Comparison of ENCODE assay signal across 26 cellular contexts in the genomic region with DNA sequence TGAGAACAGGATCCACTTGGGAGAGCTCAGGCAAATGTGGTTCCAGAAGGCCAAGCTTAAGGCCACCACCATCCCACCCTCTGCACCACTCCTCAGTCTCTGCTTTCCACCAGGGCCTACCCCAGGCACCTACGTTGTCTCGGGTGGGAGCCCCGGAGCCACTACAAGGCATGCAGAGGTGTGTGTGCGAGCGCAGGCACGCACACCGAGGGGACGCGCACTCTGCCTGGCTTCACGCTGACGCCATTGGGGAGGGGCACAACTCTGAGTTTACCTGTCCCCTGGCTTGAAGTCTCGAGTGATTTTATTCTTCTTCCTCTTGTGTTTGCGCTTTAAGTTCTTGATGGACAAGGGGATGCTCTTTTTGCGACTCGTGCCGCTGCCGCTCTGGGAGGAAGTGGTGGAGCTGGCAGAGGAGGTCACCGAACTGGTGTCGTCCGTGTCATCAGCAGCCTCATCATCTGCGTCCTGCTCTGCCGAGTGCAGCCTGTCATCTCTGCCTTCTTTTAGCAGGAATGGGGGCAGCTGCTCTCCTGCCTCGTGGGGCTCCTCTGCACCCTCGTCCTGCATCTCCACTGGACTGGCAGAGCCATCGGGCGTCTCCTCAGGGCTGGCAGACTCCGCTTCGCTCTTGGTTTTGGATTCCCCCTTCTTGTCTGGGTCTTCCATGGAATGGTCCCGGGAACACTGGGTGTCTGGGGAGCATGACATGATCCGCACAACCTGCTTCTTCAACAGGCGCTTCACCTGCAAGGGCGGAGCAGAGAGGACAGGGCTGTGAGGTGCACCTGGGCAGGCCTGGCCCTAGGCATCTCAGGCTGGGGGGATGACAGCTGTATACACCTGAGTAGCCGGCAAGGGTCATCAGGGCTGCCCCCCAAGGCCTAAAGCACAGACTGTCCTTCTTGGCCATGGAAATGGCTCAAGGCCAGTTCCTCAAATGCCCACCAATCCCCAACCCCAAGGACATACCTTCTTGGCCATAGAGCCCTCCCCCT.
"Had no signal": no experiment of that assay in that cellular context is flagged by ENCODE, and none has a peak within 500 bp of the region (broad histone marks: within the 10 kb centered on the region; RNA-seq: fewer than 3 reads in every experiment).

No MANE protein-coding gene starts in this region.

- H3K4me1 Mint-ChIP-seq: central memory CD8-positive, alpha-beta T cell; T-cell had no signal

- H3K27me3 ChIP-seq: adrenal gland, esophagus squamous epithelium, gastroesophageal sphincter, ovary, right atrium auricular region, upper lobe of left lung had no signal

- H3K9me3 ChIP-seq: adrenal gland, esophagus squamous epithelium, gastroesophageal sphincter, ovary, psoas muscle, right atrium auricular region, thoracic aorta, upper lobe of left lung had no signal

- H3K4me3 Mint-ChIP-seq: activated naive CD8-positive, alpha-beta T cell; activated T-helper 17 cell treated with anti-CD3 and anti-CD28 coated beads, Interleukin-2, amount 50 U/mL, for 72 hours; central memory CD8-positive, alpha-beta T cell; effector memory CD8-positive, alpha-beta T cell; naive B cell; T-cell; T-helper 2 cell treated with Interferon-gamma antibody and Interleukin-4, amounts not matched to agents 5 μg/mL and 100 μg/mL, for 36 hours had no signal

- FAIRE-seq: astrocyte, colon, keratinocyte had no signal

- H3K36me3 ChIP-seq: ovary had no signal

- H3K27ac Mint-ChIP-seq: activated naive CD8-positive, alpha-beta T cell; activated T-helper 17 cell treated with anti-CD3 and anti-CD28 coated beads, Interleukin-2, amount 50 U/mL, for 72 hours; T-cell; T-helper 2 cell treated with Interferon-gamma antibody and Interleukin-4, amounts not matched to agents 5 μg/mL and 100 μg/mL, for 36 hours had no signal

- H3K27ac ChIP-seq: adrenal gland, esophagus squamous epithelium, gastroesophageal sphincter, ovary, psoas muscle, right atrium auricular region, thoracic aorta, upper lobe of left lung, VCaP had no signal

- DNase-seq: activated CD4-positive, alpha-beta T cell treated with anti-CD3 and anti-CD28 coated beads, Interleukin-2, amount 50 U/mL, for 1 hour; activated CD4-positive, CD25-positive, alpha-beta regulatory T cell treated with anti-CD3 and anti-CD28 coated beads, Interleukin-2, amount 50 U/mL, for 72 hours; activated T-cell treated with anti-CD3 and anti-CD28 coated beads, Interleukin-2, amount 50 U/mL, for 1 hour; adrenal gland; effector memory CD8-positive, alpha-beta T cell; esophagus squamous epithelium; left colon; mesenchymal stem cell; naive B cell; psoas muscle; stimulated activated CD4-positive, alpha-beta T cell treated with anti-CD3 and anti-CD28 coated beads, Interleukin-4, amount 100 ng/mL, for 24 hours; stimulated activated naive CD4-positive, alpha-beta T cell treated with Interleukin-2 at 50 U/mL for 16 hours; T-cell; upper lobe of left lung had no signal

- H3K27me3 Mint-ChIP-seq: activated naive CD8-positive, alpha-beta T cell; activated T-helper 17 cell treated with anti-CD3 and anti-CD28 coated beads, Interleukin-2, amount 50 U/mL, for 72 hours; central memory CD8-positive, alpha-beta T cell; effector memory CD8-positive, alpha-beta T cell; naive B cell; T-cell had no signal

- ATAC-seq: activated T-helper 17 cell treated with anti-CD3 and anti-CD28 coated beads, Interleukin-2, amount 50 U/mL, for 72 hours; effector memory CD8-positive, alpha-beta T cell; gastroesophageal sphincter; left colon had no signal

- H3K9me3 Mint-ChIP-seq: activated T-helper 17 cell treated with anti-CD3 and anti-CD28 coated beads, Interleukin-2, amount 50 U/mL, for 72 hours; central memory CD8-positive, alpha-beta T cell; effector memory CD8-positive, alpha-beta T cell; naive B cell; T-cell; T-helper 2 cell treated with Interferon-gamma antibody and Interleukin-4, amounts not matched to agents 5 μg/mL and 100 μg/mL, for 36 hours had no signal

- H3K4me3 ChIP-seq: adrenal gland, esophagus squamous epithelium, gastroesophageal sphincter, ovary, psoas muscle, right atrium auricular region, thoracic aorta, upper lobe of left lung had no signal

- H3K4me1 ChIP-seq: adrenal gland had no signal
